In genomic region chr19:13033819-13034611, GRCh38 we compare ENCODE assay signal across 8 cellular contexts. TPM values are rescaled to one million over a fixed set of nuclear protein-coding genes. Genes with fewer than 3 reads are reported as not detected.
DNase-seq lines count a peak whose midpoint lies in the region; ATAC-seq, FAIRE-seq and TF ChIP-seq lines count a peak whose summit lies in the region.

No MANE protein-coding gene starts in this region.

- no peaks in the 10 kb centered on the region for H3K9me3 ChIP-seq in GM12878 (replicated peaks; ENCODE audit: control insufficient read depth, insufficient read depth, low read length)

- peak; percentile 86 for FAIRE-seq in GM12878 (lab: Jason Lieb, UNC)

- no peaks in the 10 kb centered on the region for H3K36me3 ChIP-seq in GM12878 (ENCODE audit: control insufficient read depth in 2 of 2, insufficient read depth in 2 of 2, low read length in 1 of 2)

- H3K4me2 ChIP-seq in GM12878 (ENCODE audit: control insufficient read depth, insufficient read depth): no peak overlapping the region

- TF ChIP-seq EP300 in GM12878 (IDR thresholded peaks at IDR 0.05; ENCODE audit: borderline replicate concordance in 1 of 2, control insufficient read depth in 1 of 2, low read depth in 2 of 2, low read length in 2 of 2): no peak

- no peak overlapping the region for H3K4me3 Mint-ChIP-seq in Calu3 (ENCODE audit: low read depth, unreplicated experiment)

- CTCF ChIA-PET in Calu3 (lab: Charles Lee) (interaction anchor here (0.9 to 1.6 kb wide), 5 partner anchors 20 to 60 kb away, joined by 3 to 15 read pairs (median 7); no protein-coding TSS in a partner anchor), GM12878 (lab: Yijun Ruan, JAX) (interaction anchor here (0.6 to 3.3 kb wide), 20 partner anchors 10 to 217 kb away, joined by 3 to 30 read pairs (median 4); partner anchors contain the start of gene NACC1)

- intact Hi-C loops in Calu3 (cut with micrococcal nuclease; ENCODE audit: unreplicated experiment): loop anchor here (1.0 kb wide), 1 partner anchor 27 kb away; no protein-coding TSS in a partner anchor
- intact Hi-C loops in GM12878 (cut with micrococcal nuclease; ENCODE audit: unreplicated experiment): loop anchor here (5.0 to 10.0 kb wide), 2 partner anchors 57 to 61 kb away; no protein-coding TSS in a partner anchor

- no peak overlapping the region for H3K9ac ChIP-seq in GM12878 (ENCODE audit: control insufficient read depth, insufficient read depth, low read length)

- ATAC-seq in GM12878: peak; percentile 95
- no peak for ATAC-seq in GM18867 (IDR thresholded peaks at IDR 0.05; ENCODE audit: unreplicated experiment)

- DNase-seq in Calu3 (peak; percentile 75), HT1080 (ENCODE audit: low read depth) (peak; percentile 57), SHP77 (lab: John Stamatoyannopoulos, UW) (peak; percentile 57 to 61), GM12878 (ENCODE audit: low read depth, low spot score) (no peak), iPS-NIHi7 (ENCODE audit: extremely low spot score) (peak; percentile 81), NCI-H526 treated with DMSO at 0.1 percent for 48 hours (lab: John Stamatoyannopoulos, UW) (no peak)
- peak; percentile 69 for DNase-seq in stimulated activated CD4-positive, alpha-beta T cell treated with anti-CD3 and anti-CD28 coated beads, Interleukin-15, amount 100 ng/mL, for 24 hours

- H3K9me3 Mint-ChIP-seq in Calu3 (ENCODE audit: low read depth, unreplicated experiment): no peaks in the 10 kb centered on the region

- in situ Hi-C loops in GM12878 (cut with MboI): no loop called here

- RAD21 ChIA-PET in GM12878 (lab: Charles Lee; ENCODE audit: unreplicated experiment): interaction anchor here (0.9 to 2.5 kb wide), 5 partner anchors 24 to 60 kb away, joined by 3 to 13 read pairs (median 4); no protein-coding TSS in a partner anchor

- H3K4me1 Mint-ChIP-seq in Calu3 (ENCODE audit: low read depth, unreplicated experiment): peaks cover 51% of the 10 kb centered on the region

- no peak overlapping the region for H3K27ac ChIP-seq in GM12878 (ENCODE audit: control insufficient read depth, insufficient read depth)

- H4K20me1 ChIP-seq in GM12878 (ENCODE audit: control insufficient read depth, insufficient read depth): no peaks in the 10 kb centered on the region

- POLR2A ChIA-PET in GM12878 (lab: Charles Lee): interaction anchor here (1.1 kb wide), 1 partner anchor 27 kb away, joined by 3 read pairs; no protein-coding TSS in a partner anchor

- SMC1A ChIA-PET in GM12878 (lab: Charles Lee; ENCODE audit: uncharacterized antibody, unreplicated experiment): interaction anchor here (0.6 to 2.1 kb wide), 4 partner anchors 13 to 27 kb away, joined by 4 to 9 read pairs (median 6); no protein-coding TSS in a partner anchor

- H2AFZ ChIP-seq in GM12878 (ENCODE audit: control insufficient read depth, low read depth, low read length): no peak overlapping the region

- no peak for TF ChIP-seq POLR2A in GM12878 (IDR thresholded peaks at IDR 0.05; ENCODE audit: low read depth, low read length)

- H3K27ac Mint-ChIP-seq in Calu3 (ENCODE audit: unreplicated experiment): no peak overlapping the region

- H3K27me3 ChIP-seq in GM12878 (replicated peaks in 1 of 2; ENCODE audit: control insufficient read depth in 2 of 2, insufficient read depth in 2 of 2, low read length in 1 of 2): peaks cover 0 to 2% of the 10 kb centered on the region in 2 experiments; a peak in 2 of 4 replicates

- BruUV-seq in Calu3 (replicated peaks; lab: Mats Ljungman, UMichigan) (no TSS peak), GM12878 (replicated peaks; lab: Mats Ljungman, UMichigan) (no TSS peak)

- peak; percentile 65 for TF ChIP-seq RAD21 in GM12878 (IDR thresholded peaks at IDR 0.05; ENCODE audit: insufficient read depth, low read depth, low read length)

- H3K4me3 ChIP-seq in GM12878: no peak overlapping the region

- no peaks in the 10 kb centered on the region for H3K4me1 ChIP-seq in GM12878 (ENCODE audit: control insufficient read depth, insufficient read depth, low read length)

- 7% methylated on average over 8 of the region's 8 CpGs for WGBS in GM12878 (ENCODE audit: insufficient coverage, insufficient replicate concordance, low lambda C conversion rate, missing lambda C conversion rate)

- TF ChIP-seq CTCF in Calu3 (IDR thresholded peaks at IDR 0.05; ENCODE audit: unreplicated experiment) (peak; percentile 57), GM12878 (IDR thresholded peaks at IDR 0.05 in 2 of 3, conservative IDR thresholded peaks at IDR 0.05 in 1 of 3; ENCODE audit: control insufficient read depth in 2 of 3, extremely low read depth in 1 of 3, insufficient read depth in 1 of 3, low read depth in 3 of 3, low read length in 3 of 3) (peak; percentile 71 to 93 (median 90))

- H3K79me2 ChIP-seq in GM12878 (ENCODE audit: control insufficient read depth, insufficient read depth, low read length): no peaks in the 10 kb centered on the region

- H3K27me3 Mint-ChIP-seq in Calu3 (ENCODE audit: unreplicated experiment): no peaks in the 10 kb centered on the region

- peaks cover 4% of the 10 kb centered on the region for H3K36me3 Mint-ChIP-seq in Calu3 (ENCODE audit: insufficient read depth, unreplicated experiment)

TF ChIP-seq in GM12878, 131 proteins besides CTCF, POLR2A, EP300 and RAD21 (continues in another document):
- TF ChIP-seq RCOR1 (conservative IDR thresholded peaks at IDR 0.05; ENCODE audit: low read depth, low read length): no peak
- TF ChIP-seq YY1 (IDR thresholded peaks at IDR 0.05; ENCODE audit: low read depth, low read length): 0 out of 2 replicates have a peak, but pooled peaks have one; percentile 39
- TF ChIP-seq SKIL (IDR thresholded peaks at IDR 0.05; ENCODE audit: low read depth, poor library complexity, severe bottlenecking): no peak
- TF ChIP-seq RUNX3 (IDR thresholded peaks at IDR 0.05; ENCODE audit: low read length): peak; percentile 56; the same call in 1 of the 2 replicates
- TF ChIP-seq STAT3 (IDR thresholded peaks at IDR 0.05; ENCODE audit: low read depth, low read length): no peak
- no peak for TF ChIP-seq SUPT20H (IDR thresholded peaks at IDR 0.05; ENCODE audit: borderline replicate concordance, control insufficient read depth, low read depth, low read length)
- peak; percentile 52; the same call in 1 of the 2 replicates for TF ChIP-seq SMARCA5 (IDR thresholded peaks at IDR 0.05)
- no peak for TF ChIP-seq NBN (IDR thresholded peaks at IDR 0.05)
- no peak for TF ChIP-seq E4F1 (IDR thresholded peaks at IDR 0.05; ENCODE audit: borderline replicate concordance, partially characterized antibody)
- TF ChIP-seq BHLHE40 (IDR thresholded peaks at IDR 0.05; ENCODE audit: borderline replicate concordance in 1 of 2, low read depth in 2 of 2, low read length in 1 of 2): peak in 1 of 2 experiments; percentile 5; a peak in 1 of 4 replicates

RNA-seq across cellular contexts. Expression of gene NFIX, which starts 38.7 kb away (rescaled TPM):
- 16.4 and 21.9 TPM in 2 replicates for total RNA-seq in Calu3 (2022)
- total RNA-seq in HT1080 (2014; rRNA removed; shearing (Covaris generic)): 12.4 and 21.7 TPM in 2 replicates
- polyA plus RNA-seq in HT1080 (2015; cell fraction: cytosol; rRNA removed): 38.9 and 51.6 TPM in 2 replicates
- 30.6 and 34.0 TPM in 2 replicates for polyA plus RNA-seq in HT1080 (2015; cell fraction: nucleus; rRNA removed)
- 1.3 and 1.6 TPM in 2 replicates for total RNA-seq in GM12878 (2013; cell fraction: nucleolus; rRNA removed)
- 0.22 and 0.28 TPM in 2 replicates for total RNA-seq in GM12878 (2014; rRNA removed)
- total RNA-seq in GM12878 (2014; rRNA removed; fragmentation: Illumina TruSeq; extraction: Trizol): 0.13 and 0.18 TPM in 2 replicates
- 2.2 and 2.9 TPM in 2 replicates for total RNA-seq in GM12878 (2021)
- not detected for polyA plus RNA-seq in GM12878 (2011; ENCODE audit: low read depth)
- 0.19 and 0.88 TPM in 2 replicates for polyA plus RNA-seq in GM12878 (2011; rRNA removed)
- 0.49 and 0.70 TPM in 2 replicates for polyA plus RNA-seq in GM12878 (2011; cell fraction: cytosol; rRNA removed)
- 1.3 and 2.0 TPM in 2 replicates for polyA plus RNA-seq in GM12878 (2011; cell fraction: nucleus; rRNA removed)
- polyA plus RNA-seq in GM12878 (2012): 0.41 and 0.57 TPM in 2 replicates
- 0.22 and 0.28 TPM in 2 replicates for polyA plus RNA-seq in GM12878 (2014; fragmentation: Illumina TruSeq; extraction: Trizol)
- under 1 TPM; 0.02 TPM for polyA plus RNA-seq in GM12878 (2014; fragmentation: Nextera tagmentation; extraction: Ambion mirVana)
- polyA plus RNA-seq in GM12878 (2014; rRNA removed): 0.32 and 0.94 TPM in 2 replicates
- polyA plus RNA-seq in GM12878 (2016; fragmentation: Nextera tagmentation; extraction: Ambion mirVana): under 1 TPM; 0.20 to 0.49 TPM
- 0.29 and 1.1 TPM in 2 replicates for polyA minus RNA-seq in GM12878 (2011; rRNA and poly(A)+ RNA removed)
- polyA minus RNA-seq in GM12878 (2011; cell fraction: cytosol; rRNA and poly(A)+ RNA removed): 0.94 TPM in 1 of 2 replicates, not detected in the other
- 1.6 and 2.1 TPM in 2 replicates for polyA minus RNA-seq in GM12878 (2011; cell fraction: nucleus; rRNA and poly(A)+ RNA removed)

Comparison
In these comparisons a context has a peak if more than half of its experiments do, and no peak if none do; other contexts are left out.
1. DNase-seq: peak in Calu3 (single experiment), HT1080 (single experiment), SHP77 (2 of 2), iPS-NIHi7 (single experiment) and stimulated activated CD4-positive, alpha-beta T cell treated with anti-CD3 and anti-CD28 coated beads, Interleukin-15, amount 100 ng/mL, for 24 hours (single experiment); none in GM12878 (single experiment) and NCI-H526 treated with DMSO at 0.1 percent for 48 hours (single experiment).